ENCODE assay signal across 10 cellular contexts in genomic region chr9:127448112-127448805, GRCh38. TPM values are rescaled to one million over a fixed set of nuclear protein-coding genes. Genes with fewer than 3 reads are reported as not detected.
DNase-seq lines count a peak whose midpoint lies in the region; ATAC-seq and TF ChIP-seq lines count a peak whose summit lies in the region.
"Had no signal": no experiment of that assay in that cellular context is flagged by ENCODE, and none has a peak within 500 bp of the region (broad histone marks: within the 10 kb centered on the region; RNA-seq: fewer than 3 reads in every experiment).

No MANE protein-coding gene starts in this region.

- H3K9me3 ChIP-seq in breast epithelium, result peaks cover 0 to 3% of the 10 kb centered on the region in 2 donors
- H3K9me3 ChIP-seq: transverse colon had no signal

- H3K4me1 Mint-ChIP-seq in neural crest cell, result peaks cover 46% of the 10 kb centered on the region

- H3K27me3 Mint-ChIP-seq in neural crest cell (ENCODE audit: low read depth), result peaks cover 2% of the 10 kb centered on the region

- no peaks in the 10 kb centered on the region for H3K27me3 ChIP-seq in breast epithelium
- H3K27me3 ChIP-seq: transverse colon had no signal

- no peak for ATAC-seq in HG03439 (IDR thresholded peaks at IDR 0.05; ENCODE audit: unreplicated experiment)
- no peak for ATAC-seq in GM21737 (IDR thresholded peaks at IDR 0.05; ENCODE audit: unreplicated experiment)

- TF ChIP-seq CTCF in breast epithelium (IDR thresholded peaks at IDR 0.05) (no peak), neural crest cell (conservative IDR thresholded peaks at IDR 0.05) (no peak)

- H3K36me3 Mint-ChIP-seq in neural crest cell (ENCODE audit: low read depth), result peaks cover 72% of the 10 kb centered on the region

- H3K27ac Mint-ChIP-seq in neural crest cell (ENCODE audit: unreplicated experiment), result no peak overlapping the region

- peaks cover 0 to 5% of the 10 kb centered on the region in 2 donors for H3K4me1 ChIP-seq in breast epithelium

- no peak for TF ChIP-seq POLR2A in breast epithelium (IDR thresholded peaks at IDR 0.05)

- H3K27ac ChIP-seq in breast epithelium, result peak overlapping the region; percentile 4 to 97

- peak overlapping the region in 1 of 3 donors; percentile 81 for H3K4me3 ChIP-seq in breast epithelium
- H3K4me3 ChIP-seq: transverse colon had no signal

- H3K36me3 ChIP-seq in breast epithelium, result peaks cover 12% of the 10 kb centered on the region

- H3K9me3 Mint-ChIP-seq in neural crest cell, result peaks cover 5% of the 10 kb centered on the region

- intact Hi-C loops in breast epithelium (cut with DNase I; ENCODE audit: low total_unique reads), result loop anchor here (10.0 kb wide), 1 partner anchor 1527 kb away; no protein-coding TSS in a partner anchor

- DNase-seq in ELR (ENCODE audit: low read depth), result peak; percentile 18
- DNase-seq in NCI-H69 (lab: John Stamatoyannopoulos, UW), result peak; percentile 36
- DNase-seq in breast epithelium (ENCODE audit: low spot score in 2 of 2), result no peak
- DNase-seq in neural crest cell (ENCODE audit: low read depth, low spot score), result no peak
- DNase-seq in retina, result no peak
- no peak for DNase-seq in DMS79 (lab: John Stamatoyannopoulos, UW)
- DNase-seq: T-helper 9 cell, transverse colon had no signal

- peak overlapping the region; percentile 99 for H3K4me3 Mint-ChIP-seq in neural crest cell

RNA-seq across cellular contexts. Expression of gene RPL12, which starts 2.9 kb away (rescaled TPM):
- total RNA-seq in breast epithelium (1,000 to 10,000 TPM; 2,790 to 3,232 (median 3,032) TPM), neural crest cell (1,131 and 1,237 TPM in 2 replicates)

RNA-seq across cellular contexts. Expression of gene LRSAM1, which starts 3.1 kb away (rescaled TPM):
- 10 to 100 TPM; 11.7 to 21.3 (median 17.9) TPM for total RNA-seq in breast epithelium
- 17.3 and 21.5 TPM in 2 replicates for total RNA-seq in neural crest cell

RNA-seq across cellular contexts. Expression of gene ZNF79, which starts 24.1 kb away (rescaled TPM):
- total RNA-seq in breast epithelium (10 to 100 TPM in 2 of 3 donors, 1 to 10 TPM in 1; 7.7 to 16.7 (median 16.0) TPM), neural crest cell (13.2 TPM in 2 replicates)

RNA-seq across cellular contexts. Expression of gene SLC2A8, which starts 51.3 kb away (rescaled TPM):
- 10 to 100 TPM; 17.7 to 38.7 (median 20.9) TPM for total RNA-seq in breast epithelium
- 31.0 and 37.2 TPM in 2 replicates for total RNA-seq in neural crest cell

Comparison
In these comparisons a context has a peak if more than half of its experiments do, and no peak if none do; other contexts are left out.
1. DNase-seq: peak in ELR (single experiment) and NCI-H69 (single experiment); none in breast epithelium (0 of 2), neural crest cell (single experiment), retina (single experiment) and DMS79 (single experiment).